Comparison of ENCODE assay signal across 20 cellular contexts in genomic region chr20:49313271-49313670, GRCh38. TPM values are rescaled to one million over a fixed set of nuclear protein-coding genes. Genes with fewer than 3 reads are reported as not detected.
DNase-seq lines count a peak whose midpoint lies in the region; ATAC-seq, FAIRE-seq and TF ChIP-seq lines count a peak whose summit lies in the region.
"Had no signal": no experiment of that assay in that cellular context is flagged by ENCODE, and none has a peak within 500 bp of the region (broad histone marks: within the 10 kb centered on the region; RNA-seq: fewer than 3 reads in every experiment).

No MANE protein-coding gene starts in this region.

- peaks cover 6% of the 10 kb centered on the region for H3K36me3 Mint-ChIP-seq in activated naive CD8-positive, alpha-beta T cell treated with anti-CD3 and anti-CD28 coated beads, Interleukin-2, amount 50 U/mL, for 24 hours (ENCODE audit: low read depth)

- H3K9ac ChIP-seq in HepG2 (ENCODE audit: insufficient read depth, low read depth, low read length) (no peak overlapping the region), mammary epithelial cell (ENCODE audit: insufficient read depth, low read length) (no peak overlapping the region)

- BruUV-seq in HepG2 (replicated peaks; lab: Mats Ljungman, UMichigan) (no TSS peak), mammary epithelial cell (replicated peaks; lab: Mats Ljungman, UMichigan) (no TSS peak)

- TF ChIP-seq POLR2A in HepG2 (IDR thresholded peaks at IDR 0.05; ENCODE audit: insufficient read depth in 1 of 2, low read depth in 2 of 2, low read length in 2 of 2) (no peak), right lobe of liver (IDR thresholded peaks at IDR 0.05) (no peak)

- in situ Hi-C loops in HepG2 (cut with HindIII; ENCODE audit: extremely low pct_ligation_motif_present, low pct_unique_long_range_greater_than_20kb), result no loop called here
- in situ Hi-C loops in mammary epithelial cell (cut with MboI; ENCODE audit: low sequenced_read_pairs in 2 of 2), result no loop called here

- no peaks in the 10 kb centered on the region; the same call in 1 of the 2 replicates for H4K20me1 ChIP-seq in HepG2 (ENCODE audit: insufficient read depth, low read length)
- H4K20me1 ChIP-seq in mammary epithelial cell (ENCODE audit: insufficient read depth, low read length), result no peaks in the 10 kb centered on the region

- dilution Hi-C loops in mammary epithelial cell (cut with HindIII; ENCODE audit: low sequenced_read_pairs), result no loop called here

- H3K79me2 ChIP-seq in HepG2 (ENCODE audit: insufficient read depth, low read length), result no peaks in the 10 kb centered on the region
- H3K79me2 ChIP-seq in mammary epithelial cell (ENCODE audit: insufficient read depth, low read length), result no peaks in the 10 kb centered on the region

- no peak for TF ChIP-seq CTCF in HepG2 (CRISPR knock-in tag; IDR thresholded peaks at IDR 0.05)
- no peak for TF ChIP-seq CTCF in right lobe of liver (IDR thresholded peaks at IDR 0.05)
- no peak for TF ChIP-seq CTCF in mammary epithelial cell (conservative IDR thresholded peaks at IDR 0.05 in 1 of 2, IDR thresholded peaks at IDR 0.05 in 1 of 2; ENCODE audit: extremely low read depth in 1 of 2, insufficient read depth in 1 of 2, low read depth in 1 of 2, low read length in 2 of 2)

- no peak overlapping the region for H3K27ac Mint-ChIP-seq in activated naive CD8-positive, alpha-beta T cell treated with anti-CD3 and anti-CD28 coated beads, Interleukin-2, amount 50 U/mL, for 24 hours
- H3K27ac Mint-ChIP-seq: HFFc6 had no signal

- H3K4me3 Mint-ChIP-seq in activated naive CD8-positive, alpha-beta T cell treated with anti-CD3 and anti-CD28 coated beads, Interleukin-2, amount 50 U/mL, for 24 hours, result no peak overlapping the region
- H3K4me3 Mint-ChIP-seq: CD4-positive, alpha-beta memory T cell; HFFc6 had no signal

- H3K4me1 ChIP-seq in HepG2 (ENCODE audit: insufficient read depth, low read length) (peaks cover 4% of the 10 kb centered on the region; the same call in 1 of the 2 replicates), right lobe of liver (peaks cover 0 to 2% (median 0%) of the 10 kb centered on the region in 4 donors), mammary epithelial cell (ENCODE audit: insufficient read depth, low read length) (peaks cover 3% of the 10 kb centered on the region)
- H3K4me1 ChIP-seq: BE2C had no signal

- H3K4me3 ChIP-seq in HepG2 (replicated peaks in 1 of 3; ENCODE audit: insufficient read depth in 1 of 3, low read depth in 2 of 3, low read length in 3 of 3) (no peak overlapping the region), right lobe of liver (no peak overlapping the region), mammary epithelial cell (replicated peaks in 1 of 3; ENCODE audit: insufficient read depth in 1 of 3, low read depth in 2 of 3, low read length in 3 of 3) (no peak overlapping the region)
- H3K4me3 ChIP-seq: K562, PC-9 had no signal

- ATAC-seq in HepG2, result peak; percentile 54
- no peak for ATAC-seq in right lobe of liver
- ATAC-seq in HG03175 (IDR thresholded peaks at IDR 0.05; ENCODE audit: unreplicated experiment), result no peak
- ATAC-seq in activated naive CD8-positive, alpha-beta T cell treated with anti-CD3 and anti-CD28 coated beads, Interleukin-2, amount 50 U/mL, for 24 hours, result no peak
- ATAC-seq: K562 had no signal

- peaks cover 5 to 56% of the 10 kb centered on the region in 2 experiments; a peak in 4 of 5 replicates for H3K27me3 ChIP-seq in HepG2 (ENCODE audit: control insufficient read depth in 1 of 2, insufficient read depth in 2 of 2, low read length in 2 of 2)
- no peaks in the 10 kb centered on the region for H3K27me3 ChIP-seq in right lobe of liver
- H3K27me3 ChIP-seq in mammary epithelial cell (ENCODE audit: insufficient read depth, low read length), result peaks cover 7% of the 10 kb centered on the region

- H3K9me3 ChIP-seq in HepG2 (ENCODE audit: low read length) (0 out of 2 replicates have a peak, but pooled peaks cover 7% of the 10 kb centered on the region), right lobe of liver (no peaks in the 10 kb centered on the region), mammary epithelial cell (replicated peaks; ENCODE audit: insufficient read depth, low read length) (peaks cover 2% of the 10 kb centered on the region)
- H3K9me3 ChIP-seq: BE2C had no signal

- DNase-seq in HepG2 (ENCODE audit: low spot score) (no peak), right lobe of liver (no peak), cerebellum (ENCODE audit: low spot score) (peak; percentile 35), midbrain (lab: John Stamatoyannopoulos, UW) (peak; percentile 65), OCI-M2 (lab: John Stamatoyannopoulos, UW; ENCODE audit: unreplicated experiment) (no peak), mammary epithelial cell (no peak)
- no peak for DNase-seq in activated naive CD8-positive, alpha-beta T cell treated with anti-CD3 and anti-CD28 coated beads, Interleukin-2, amount 50 U/mL, for 24 hours
- DNase-seq: BE2C; CD4-positive, alpha-beta memory T cell; EL; H7; HFFc6; NCI-H1092 treated with DMSO at 0.1 percent for 48 hours; NCI-H146; NCI-H2081; NCI-H510A; NCI-H748 treated with DMSO at 0.1 percent for 48 hours; PC-9 had no signal

- FAIRE-seq in HepG2 (lab: Jason Lieb, UNC), result no peak
- FAIRE-seq: K562 had no signal

- CTCF ChIA-PET in HepG2 (lab: Yijun Ruan, JAX; ENCODE audit: low intra/inter-chr PET ratio, low total read pairs) (no interaction called here), mammary epithelial cell (lab: Charles Lee; ENCODE audit: low non-redundant PET) (no interaction called here)

- intact Hi-C loops in HepG2 (cut with micrococcal nuclease; ENCODE audit: unreplicated experiment), result no loop called here
- intact Hi-C loops in right lobe of liver (cut with DNase I), result no loop called here
- intact Hi-C loops in mammary epithelial cell (cut with micrococcal nuclease), result no loop called here

- 44% methylated on average over 2 of the region's 2 CpGs for WGBS in HepG2 (ENCODE audit: low lambda C conversion rate)
- no CpG with 5 or more reads among the region's 2 CpGs for WGBS in right lobe of liver (ENCODE audit: insufficient coverage, low coverage, low lambda C conversion rate, missing lambda C conversion rate)
- 38% methylated on average over 2 of the region's 2 CpGs for WGBS in mammary epithelial cell (ENCODE audit: low coverage, missing lambda C conversion rate)

- POLR2A ChIA-PET in HepG2 (lab: Yijun Ruan, JAX), result interaction anchor here (0.8 kb wide), 1 partner anchor 35 kb away, joined by 3 read pairs; the partner anchor contains the start of gene ZNFX1

- TF ChIP-seq EP300 in HepG2 (IDR thresholded peaks at IDR 0.05; ENCODE audit: low read depth in 2 of 2, low read length in 2 of 2), result no peak
- no peak for TF ChIP-seq EP300 in HepG2 (CRISPR knock-in tag; IDR thresholded peaks at IDR 0.05; ENCODE audit: borderline replicate concordance)

- no peaks in the 10 kb centered on the region for H3K36me3 ChIP-seq in HepG2 (replicated peaks in 1 of 2; ENCODE audit: control insufficient read depth in 1 of 2, insufficient read depth in 2 of 2, low read length in 2 of 2)
- H3K36me3 ChIP-seq in right lobe of liver, result no peaks in the 10 kb centered on the region
- H3K36me3 ChIP-seq in mammary epithelial cell (ENCODE audit: insufficient read depth, low read length), result no peaks in the 10 kb centered on the region
- H3K36me3 ChIP-seq: BE2C had no signal

- peaks cover 17% of the 10 kb centered on the region for H3K9me3 Mint-ChIP-seq in activated naive CD8-positive, alpha-beta T cell treated with anti-CD3 and anti-CD28 coated beads, Interleukin-2, amount 50 U/mL, for 24 hours

- no peak for TF ChIP-seq RAD21 in HepG2 (CRISPR knock-in tag; IDR thresholded peaks at IDR 0.05)

- peaks cover 35% of the 10 kb centered on the region for H3K4me1 Mint-ChIP-seq in activated naive CD8-positive, alpha-beta T cell treated with anti-CD3 and anti-CD28 coated beads, Interleukin-2, amount 50 U/mL, for 24 hours

- peaks cover 23% of the 10 kb centered on the region for H3K27me3 Mint-ChIP-seq in activated naive CD8-positive, alpha-beta T cell treated with anti-CD3 and anti-CD28 coated beads, Interleukin-2, amount 50 U/mL, for 24 hours

- H2AFZ ChIP-seq in HepG2 (ENCODE audit: low read length) (no peak overlapping the region), mammary epithelial cell (ENCODE audit: low read depth, low read length) (no peak overlapping the region)
- H2AFZ ChIP-seq: PC-9 had no signal

- no peak overlapping the region for H3K27ac ChIP-seq in HepG2 (ENCODE audit: extremely low read length, insufficient read depth, low read length)
- H3K27ac ChIP-seq in right lobe of liver, result no peak overlapping the region
- no peak overlapping the region for H3K27ac ChIP-seq in mammary epithelial cell (ENCODE audit: insufficient read depth, low read depth, low read length)
- H3K27ac ChIP-seq: PC-9 had no signal

- H3K4me2 ChIP-seq in HepG2 (ENCODE audit: low read depth, low read length) (no peak overlapping the region), mammary epithelial cell (ENCODE audit: insufficient read depth, low read depth, low read length) (no peak overlapping the region)
- H3K4me2 ChIP-seq: PC-9 had no signal

RNA-seq across cellular contexts. Expression of gene ZNFX1, which starts 35.4 kb away (rescaled TPM):
- total RNA-seq in HepG2 (2016; rRNA removed; fragmentation: Illumina TruSeq; extraction: Trizol), result 11.1 and 15.9 TPM in 2 replicates
- 6.3 and 6.5 TPM in 2 replicates for total RNA-seq in HepG2 (2016; cell fraction: cytosol; rRNA removed; fragmentation: Illumina TruSeq; extraction: Trizol; ENCODE audit: low read depth)
- 11.0 and 12.7 TPM in 2 replicates for total RNA-seq in HepG2 (2016; cell fraction: insoluble cytoplasmic fraction; rRNA removed; fragmentation: Illumina TruSeq; extraction: Trizol)
- total RNA-seq in HepG2 (2016; cell fraction: membrane; rRNA removed; fragmentation: Illumina TruSeq; extraction: Trizol), result 9.7 and 10.8 TPM in 2 replicates
- total RNA-seq in HepG2 (2016; cell fraction: nucleus; rRNA removed; fragmentation: Illumina TruSeq; extraction: Trizol), result 14.7 and 16.0 TPM in 2 replicates
- polyA plus RNA-seq in HepG2 (2011; rRNA removed), result 2.9 and 3.5 TPM in 2 replicates
- 2.2 and 3.5 TPM in 2 replicates for polyA plus RNA-seq in HepG2 (2011; cell fraction: cytosol; rRNA removed)
- 4.5 and 5.9 TPM in 2 replicates for polyA plus RNA-seq in HepG2 (2011; cell fraction: nucleus; rRNA removed)
- 5.3 and 8.2 TPM in 2 replicates for polyA plus RNA-seq in HepG2 (2012)
- polyA plus RNA-seq in HepG2 (2016; cell fraction: cytosol; fragmentation: Illumina TruSeq; extraction: Trizol; ENCODE audit: low read depth), result 1.1 and 1.4 TPM in 2 replicates
- 5.1 and 6.1 TPM in 2 replicates for polyA plus RNA-seq in HepG2 (2016; cell fraction: insoluble cytoplasmic fraction; fragmentation: Illumina TruSeq; extraction: Trizol; ENCODE audit: low read depth)
- polyA plus RNA-seq in HepG2 (2016; cell fraction: membrane; fragmentation: Illumina TruSeq; extraction: Trizol; ENCODE audit: low read depth), result 2.2 TPM in 2 replicates
- 16.4 and 18.7 TPM in 2 replicates for polyA plus RNA-seq in HepG2 (2016; cell fraction: nucleus; fragmentation: Illumina TruSeq; extraction: Trizol; ENCODE audit: insufficient read depth, low read depth)
- polyA minus RNA-seq in HepG2 (2011; rRNA and poly(A)+ RNA removed; ENCODE audit: low replicate concordance), result 10.7 and 26.2 TPM in 2 replicates
- polyA minus RNA-seq in HepG2 (2011; cell fraction: cytosol; rRNA and poly(A)+ RNA removed), result 5.7 and 8.7 TPM in 2 replicates
- polyA minus RNA-seq in HepG2 (2011; cell fraction: nucleus; rRNA and poly(A)+ RNA removed), result 17.6 and 27.1 TPM in 2 replicates
- total RNA-seq in right lobe of liver, result 10 to 100 TPM in 5 of 6 experiments, 1 to 10 TPM in 1; 9.3 to 17.5 (median 13.9) TPM
- total RNA-seq in cerebellum, result 12.8 TPM
- total RNA-seq in mammary epithelial cell, result 10 to 100 TPM; 24.9 to 34.0 TPM
- polyA plus RNA-seq in mammary epithelial cell, result 6.3 TPM
- polyA minus RNA-seq in mammary epithelial cell, result 54.2 TPM

Comparison
In these comparisons a context has a peak if more than half of its experiments do, and no peak if none do; other contexts are left out.
1. DNase-seq: peak in cerebellum (single experiment) and midbrain (single experiment); none in HepG2 (single experiment), right lobe of liver (0 of 3), activated naive CD8-positive, alpha-beta T cell treated with anti-CD3 and anti-CD28 coated beads, Interleukin-2, amount 50 U/mL, for 24 hours (single experiment), OCI-M2 (single experiment) and mammary epithelial cell (single experiment).